In genomic region chr3:149765762-149766334, GRCh38 we compare ENCODE assay signal across 1 cellular context.
TF ChIP-seq lines count a peak whose summit lies in the region.

No MANE protein-coding gene starts in this region.

TF ChIP-seq in H1, 55 proteins besides CTCF, POLR2A, EP300 and RAD21:
- no peak for TF ChIP-seq TBP (IDR thresholded peaks at IDR 0.05; ENCODE audit: low read depth, low read length)
- TF ChIP-seq RXRA (IDR thresholded peaks at IDR 0.05; ENCODE audit: insufficient read depth, low read depth, low read length) = no peak
- TF ChIP-seq USF2 (IDR thresholded peaks at IDR 0.05; ENCODE audit: low read length) = no peak
- no peak for TF ChIP-seq RNF2 (IDR thresholded peaks at IDR 0.05; ENCODE audit: borderline replicate concordance, low read depth, low read length, missing control alignments, poor library complexity, severe bottlenecking)
- no peak for TF ChIP-seq YY1 (IDR thresholded peaks at IDR 0.05; ENCODE audit: low read depth, low read length)
- TF ChIP-seq JUND (IDR thresholded peaks at IDR 0.05; ENCODE audit: low read length) = no peak
- no peak for TF ChIP-seq GTF2F1 (IDR thresholded peaks at IDR 0.05; ENCODE audit: borderline replicate concordance, low read depth, low read length)
- TF ChIP-seq HDAC6 (IDR thresholded peaks at IDR 0.05; ENCODE audit: low read depth, low read length) = no peak
- no peak for TF ChIP-seq MAFK (IDR thresholded peaks at IDR 0.05; ENCODE audit: low read depth, low read length)
- TF ChIP-seq ATF2 (IDR thresholded peaks at IDR 0.05; ENCODE audit: low read length) = no peak
- TF ChIP-seq BACH1 (IDR thresholded peaks at IDR 0.05; ENCODE audit: low read length) = no peak
- no peak for TF ChIP-seq E2F6 (IDR thresholded peaks at IDR 0.05)
- TF ChIP-seq CREB1 (IDR thresholded peaks at IDR 0.05) = no peak
- no peak for TF ChIP-seq CTBP2 (IDR thresholded peaks at IDR 0.05; ENCODE audit: borderline replicate concordance, insufficient read depth, insufficient read length, low read length)
- TF ChIP-seq TAF1 (IDR thresholded peaks at IDR 0.05; ENCODE audit: low read depth, low read length) = no peak
- TF ChIP-seq SP4 (IDR thresholded peaks at IDR 0.05; ENCODE audit: low read length) = no peak
- no peak for TF ChIP-seq CHD1 (IDR thresholded peaks at IDR 0.05; ENCODE audit: low read depth, low read length)
- TF ChIP-seq KDM1A (IDR thresholded peaks at IDR 0.05; ENCODE audit: borderline replicate concordance, low read length) = no peak
- no peak for TF ChIP-seq KDM4A (IDR thresholded peaks at IDR 0.05; ENCODE audit: low read depth, low read length, severe bottlenecking)
- TF ChIP-seq KDM5A (IDR thresholded peaks at IDR 0.05; ENCODE audit: low read length) = no peak
